Comparison of ENCODE assay signal across 2 cellular contexts in genomic region chr22:46143491-46144147, GRCh38.
TF ChIP-seq lines count a peak whose summit lies in the region.

No MANE protein-coding gene starts in this region.

TF ChIP-seq in liver, 16 proteins besides CTCF, POLR2A, EP300 and RAD21 (continued from another document):
- TF ChIP-seq ZBTB33 (IDR thresholded peaks at IDR 0.05) (peak; percentile 20), JUND (IDR thresholded peaks at IDR 0.05) (no peak), HNF4G (IDR thresholded peaks at IDR 0.05) (peak; percentile 9), TAF1 (conservative IDR thresholded peaks at IDR 0.05) (no peak), HNF4A (conservative IDR thresholded peaks at IDR 0.05) (peak; percentile 62 to 64), RXRA (IDR thresholded peaks at IDR 0.05) (peak in 1 of 2 donors; percentile 64), YY1 (IDR thresholded peaks at IDR 0.05) (peak; percentile 60), GABPA (IDR thresholded peaks at IDR 0.05 in 1 of 2, conservative IDR thresholded peaks at IDR 0.05 in 1 of 2) (no peak), ATF3 (IDR thresholded peaks at IDR 0.05) (no peak), EGR1 (IDR thresholded peaks at IDR 0.05; ENCODE audit: low read depth in 2 of 2) (no peak), FOXA1 (IDR thresholded peaks at IDR 0.05) (no peak), MAX (IDR thresholded peaks at IDR 0.05) (no peak), SP1 (IDR thresholded peaks at IDR 0.05) (peak; percentile 24), REST (IDR thresholded peaks at IDR 0.05) (no peak)

TF ChIP-seq in HepG2, 621 proteins besides CTCF, POLR2A, EP300 and RAD21 (continued from another document):
- TF ChIP-seq HNF1B (CRISPR knock-in tag; IDR thresholded peaks at IDR 0.05) (no peak), ZNF569 (CRISPR knock-in tag; IDR thresholded peaks at IDR 0.05; ENCODE audit: borderline replicate concordance) (no peak), NONO (IDR thresholded peaks at IDR 0.05) (no peak), NONO (CRISPR knock-in tag; conservative IDR thresholded peaks at IDR 0.05) (no peak), ELF3 (CRISPR knock-in tag; IDR thresholded peaks at IDR 0.05) (no peak), NPAS2 (CRISPR knock-in tag; IDR thresholded peaks at IDR 0.05; ENCODE audit: borderline replicate concordance) (no peak), RCOR2 (CRISPR knock-in tag; IDR thresholded peaks at IDR 0.05) (no peak), NCOA1 (CRISPR knock-in tag; IDR thresholded peaks at IDR 0.05) (no peak), NR1H2 (CRISPR knock-in tag; IDR thresholded peaks at IDR 0.05; ENCODE audit: borderline replicate concordance, low read depth) (no peak)
- TF ChIP-seq, protein P1, sequence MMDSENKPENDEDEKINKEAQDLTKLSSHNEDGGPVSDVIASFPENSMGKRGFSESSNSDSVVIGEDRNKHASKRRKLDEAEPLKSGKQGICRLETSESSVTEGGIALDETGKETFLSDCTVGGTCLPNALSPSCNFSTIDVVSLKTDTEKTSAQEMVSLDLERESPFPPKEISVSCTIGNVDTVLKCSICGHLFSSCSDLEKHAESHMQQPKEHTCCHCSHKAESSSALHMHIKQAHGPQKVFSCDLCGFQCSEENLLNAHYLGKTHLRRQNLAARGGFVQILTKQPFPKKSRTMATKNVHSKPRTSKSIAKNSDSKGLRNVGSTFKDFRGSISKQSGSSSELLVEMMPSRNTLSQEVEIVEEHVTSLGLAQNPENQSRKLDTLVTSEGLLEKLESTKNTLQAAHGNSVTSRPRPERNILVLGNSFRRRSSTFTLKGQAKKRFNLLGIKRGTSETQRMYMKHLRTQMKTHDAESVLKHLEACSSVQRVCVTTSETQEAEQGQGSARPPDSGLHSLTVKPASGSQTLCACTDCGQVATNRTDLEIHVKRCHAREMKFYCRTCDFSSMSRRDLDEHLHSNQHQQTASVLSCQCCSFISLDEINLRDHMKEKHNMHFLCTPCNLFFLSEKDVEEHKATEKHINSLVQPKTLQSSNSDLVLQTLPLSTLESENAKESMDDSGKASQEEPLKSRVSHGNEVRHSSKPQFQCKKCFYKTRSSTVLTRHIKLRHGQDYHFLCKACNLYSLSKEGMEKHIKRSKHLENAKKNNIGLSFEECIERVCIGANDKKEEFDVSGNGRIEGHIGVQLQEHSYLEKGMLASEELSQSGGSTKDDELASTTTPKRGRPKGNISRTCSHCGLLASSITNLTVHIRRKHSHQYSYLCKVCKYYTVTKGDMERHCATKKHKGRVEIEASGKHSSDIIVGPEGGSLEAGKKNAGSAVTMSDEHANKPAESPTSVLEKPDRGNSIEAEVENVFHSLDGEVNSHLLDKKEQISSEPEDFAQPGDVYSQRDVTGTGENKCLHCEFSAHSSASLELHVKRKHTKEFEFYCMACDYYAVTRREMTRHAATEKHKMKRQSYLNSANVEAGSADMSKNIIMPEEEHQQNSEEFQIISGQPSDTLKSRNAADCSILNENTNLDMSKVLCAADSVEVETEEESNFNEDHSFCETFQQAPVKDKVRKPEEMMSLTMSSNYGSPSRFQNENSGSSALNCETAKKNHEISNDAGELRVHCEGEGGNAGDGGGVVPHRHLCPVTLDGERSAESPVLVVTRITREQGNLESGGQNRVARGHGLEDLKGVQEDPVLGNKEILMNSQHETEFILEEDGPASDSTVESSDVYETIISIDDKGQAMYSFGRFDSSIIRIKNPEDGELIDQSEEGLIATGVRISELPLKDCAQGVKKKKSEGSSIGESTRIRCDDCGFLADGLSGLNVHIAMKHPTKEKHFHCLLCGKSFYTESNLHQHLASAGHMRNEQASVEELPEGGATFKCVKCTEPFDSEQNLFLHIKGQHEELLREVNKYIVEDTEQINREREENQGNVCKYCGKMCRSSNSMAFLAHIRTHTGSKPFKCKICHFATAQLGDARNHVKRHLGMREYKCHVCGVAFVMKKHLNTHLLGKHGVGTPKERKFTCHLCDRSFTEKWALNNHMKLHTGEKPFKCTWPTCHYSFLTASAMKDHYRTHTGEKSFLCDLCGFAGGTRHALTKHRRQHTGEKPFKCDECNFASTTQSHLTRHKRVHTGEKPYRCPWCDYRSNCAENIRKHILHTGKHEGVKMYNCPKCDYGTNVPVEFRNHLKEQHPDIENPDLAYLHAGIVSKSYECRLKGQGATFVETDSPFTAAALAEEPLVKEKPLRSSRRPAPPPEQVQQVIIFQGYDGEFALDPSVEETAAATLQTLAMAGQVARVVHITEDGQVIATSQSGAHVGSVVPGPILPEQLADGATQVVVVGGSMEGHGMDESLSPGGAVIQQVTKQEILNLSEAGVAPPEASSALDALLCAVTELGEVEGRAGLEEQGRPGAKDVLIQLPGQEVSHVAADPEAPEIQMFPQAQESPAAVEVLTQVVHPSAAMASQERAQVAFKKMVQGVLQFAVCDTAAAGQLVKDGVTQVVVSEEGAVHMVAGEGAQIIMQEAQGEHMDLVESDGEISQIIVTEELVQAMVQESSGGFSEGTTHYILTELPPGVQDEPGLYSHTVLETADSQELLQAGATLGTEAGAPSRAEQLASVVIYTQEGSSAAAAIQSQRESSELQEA (CRISPR knock-in tag; IDR thresholded peaks at IDR 0.05; ENCODE audit: not compliant biosample characterization), result no peak
- TF ChIP-seq, protein P2, sequence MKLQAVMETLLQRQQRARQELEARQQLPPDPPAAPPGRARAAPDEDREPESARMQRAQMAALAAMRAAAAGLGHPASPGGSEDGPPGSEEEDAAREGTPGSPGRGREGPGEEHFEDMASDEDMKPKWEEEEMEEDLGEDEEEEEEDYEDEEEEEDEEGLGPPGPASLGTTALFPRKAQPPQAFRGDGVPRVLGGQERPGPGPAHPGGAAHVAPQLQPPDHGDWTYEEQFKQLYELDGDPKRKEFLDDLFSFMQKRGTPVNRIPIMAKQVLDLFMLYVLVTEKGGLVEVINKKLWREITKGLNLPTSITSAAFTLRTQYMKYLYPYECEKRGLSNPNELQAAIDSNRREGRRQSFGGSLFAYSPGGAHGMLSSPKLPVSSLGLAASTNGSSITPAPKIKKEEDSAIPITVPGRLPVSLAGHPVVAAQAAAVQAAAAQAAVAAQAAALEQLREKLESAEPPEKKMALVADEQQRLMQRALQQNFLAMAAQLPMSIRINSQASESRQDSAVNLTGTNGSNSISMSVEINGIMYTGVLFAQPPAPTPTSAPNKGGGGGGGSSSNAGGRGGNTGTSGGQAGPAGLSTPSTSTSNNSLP (IDR thresholded peaks at IDR 0.05; ENCODE audit: low read depth, low read length), result no peak
